8 cellular contexts compared by ENCODE assay signal in the genomic region with DNA sequence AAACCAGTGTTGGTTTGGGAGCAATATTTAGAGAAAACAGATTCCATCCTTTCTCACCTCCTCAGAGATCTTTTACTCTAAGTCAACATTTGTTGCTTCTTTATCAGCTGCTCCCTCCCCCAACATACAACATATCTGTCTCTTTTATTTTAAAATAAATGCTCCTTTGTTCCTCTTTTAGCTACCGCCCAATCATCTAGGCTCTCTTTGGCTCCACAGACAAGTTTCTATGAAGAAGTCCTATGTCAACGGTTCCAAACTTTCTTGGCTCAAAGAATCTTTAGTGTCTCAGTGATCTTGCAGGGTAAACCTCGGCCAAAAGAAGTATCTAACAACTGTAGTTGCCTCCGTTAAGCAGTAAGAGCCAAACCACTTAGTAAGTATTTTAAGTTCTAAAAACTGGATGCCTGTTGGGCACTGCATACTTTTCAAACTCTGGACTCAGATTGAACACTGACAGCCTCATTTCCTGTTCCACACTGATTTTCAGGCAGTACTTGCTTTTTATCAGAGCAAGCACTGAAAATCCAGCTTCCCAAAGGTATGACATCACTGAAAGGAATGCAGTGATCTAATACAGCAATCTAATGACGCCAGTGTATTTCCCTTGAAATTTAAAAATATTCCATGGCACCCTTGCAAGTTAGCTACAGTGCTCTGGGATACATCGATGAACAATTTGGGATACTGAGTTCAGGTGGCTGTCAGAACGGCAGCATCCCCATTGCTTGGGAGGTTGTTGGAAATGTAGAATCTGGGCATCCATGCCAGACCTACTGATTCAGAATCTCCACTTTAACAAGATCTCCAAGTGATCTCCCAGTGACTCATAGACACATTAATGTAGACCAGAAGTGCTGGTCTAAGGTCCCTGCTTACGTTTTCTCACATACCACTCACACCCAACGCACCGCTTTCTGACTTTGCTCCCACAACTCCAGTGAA. TPM values are rescaled to one million over a fixed set of nuclear protein-coding genes. Genes with fewer than 3 reads are reported as not detected.
A peak's percentile ranks its signal among the peaks of the same experiment; 100 is the strongest.
DNase-seq lines count a peak whose midpoint lies in the region; ATAC-seq lines count a peak whose summit lies in the region.

No MANE protein-coding gene starts in this region.

- no peak for ATAC-seq in activated CD4-positive, CD25-positive, alpha-beta regulatory T cell treated with anti-CD3 and anti-CD28 coated beads, Interleukin-2, amount 50 U/mL, for 24 hours

- H3K27ac ChIP-seq in ACC112 (ENCODE audit: low read depth, low read length): peak overlapping the region; percentile 99
- H3K27ac ChIP-seq in mesodermal cell (ENCODE audit: low read depth, low read length, severe bottlenecking): peak overlapping the region; percentile 100

- H3K4me3 ChIP-seq in ACC112 (ENCODE audit: low read depth, low read length) (peak overlapping the region; percentile 56), mesodermal cell (ENCODE audit: extremely low read depth, insufficient read depth, low read length, poor library complexity, severe bottlenecking) (no peak overlapping the region)

- no peaks in the 10 kb centered on the region for H3K9me3 ChIP-seq in mesodermal cell (ENCODE audit: control insufficient read depth, low read length)

- H3K27me3 ChIP-seq in ACC112 (ENCODE audit: insufficient read depth, low read length): no peaks in the 10 kb centered on the region

- peak; percentile 95 for DNase-seq in M059J (ENCODE audit: low read depth)
- peak; percentile 92 for DNase-seq in dermis blood vessel endothelial cell
- no peak for DNase-seq in cerebellum (ENCODE audit: low spot score)
- no peak for DNase-seq in KG1 (lab: John Stamatoyannopoulos, UW)
- no peak for DNase-seq in NCI-H2107 treated with DMSO at 0.1 percent for 48 hours (lab: John Stamatoyannopoulos, UW; ENCODE audit: unreplicated experiment)

- WGBS in mesodermal cell (ENCODE audit: insufficient coverage in 2 of 2), 2 experiments: 55 to 64% methylated on average over 6 to 7 of the region's 10 CpGs

- peak overlapping the region; percentile 4 for H2AFZ ChIP-seq in ACC112 (ENCODE audit: low read length, unreplicated experiment)

- no peaks in the 10 kb centered on the region for H3K36me3 ChIP-seq in ACC112 (ENCODE audit: insufficient read depth, low read length)
- peaks cover 5% of the 10 kb centered on the region for H3K36me3 ChIP-seq in mesodermal cell (ENCODE audit: control insufficient read depth, insufficient read depth, low read length)

- peaks cover 79% of the 10 kb centered on the region for H3K79me2 ChIP-seq in ACC112 (ENCODE audit: control insufficient read depth, insufficient read depth, low read length, unreplicated experiment)

- H3K4me1 ChIP-seq in ACC112 (ENCODE audit: control insufficient read depth, insufficient read depth, low read length, unreplicated experiment): peaks cover 48% of the 10 kb centered on the region
- peaks cover 50% of the 10 kb centered on the region for H3K4me1 ChIP-seq in mesodermal cell (ENCODE audit: control insufficient read depth, insufficient read depth, low read length, poor library complexity, severe bottlenecking)

RNA-seq across cellular contexts. Expression of a gene that starts 26.8 kb away (rescaled TPM):
- 28.5 and 43.5 TPM in 2 replicates for total RNA-seq in M059J (2014; rRNA removed; shearing (Covaris generic))
- total RNA-seq in dermis blood vessel endothelial cell: 125 and 129 TPM in 2 replicates
- 24.7 TPM for polyA plus RNA-seq in mesodermal cell (2013, experiment 1 of 2)
- 26.2 TPM for polyA plus RNA-seq in mesodermal cell (2013, experiment 2 of 2)
- total RNA-seq in cerebellum: 54.9 TPM

RNA-seq across cellular contexts. Expression of a gene that starts 57.2 kb away (rescaled TPM):
- total RNA-seq in M059J (2014; rRNA removed; shearing (Covaris generic)): 19.0 and 20.1 TPM in 2 replicates
- 22.1 and 22.3 TPM in 2 replicates for total RNA-seq in dermis blood vessel endothelial cell
- 12.3 TPM for polyA plus RNA-seq in mesodermal cell (2013, experiment 1 of 2)
- polyA plus RNA-seq in mesodermal cell (2013, experiment 2 of 2): 10.6 TPM
- total RNA-seq in cerebellum: 14.4 TPM

RNA-seq across cellular contexts. Expression of a gene that starts 57.7 kb away (rescaled TPM):
- total RNA-seq in M059J (2014; rRNA removed; shearing (Covaris generic)): 10.8 and 13.3 TPM in 2 replicates
- total RNA-seq in dermis blood vessel endothelial cell (25.4 and 25.6 TPM in 2 replicates), cerebellum (20.5 TPM)
- polyA plus RNA-seq in mesodermal cell (2013, experiment 1 of 2): 6.7 TPM
- 6.2 TPM for polyA plus RNA-seq in mesodermal cell (2013, experiment 2 of 2)

Comparison
In these comparisons a context has a peak if more than half of its experiments do, and no peak if none do; other contexts are left out.
1. DNase-seq: peak in M059J (single experiment) and dermis blood vessel endothelial cell (single experiment); none in cerebellum (single experiment), KG1 (single experiment) and NCI-H2107 treated with DMSO at 0.1 percent for 48 hours (single experiment).